34 cellular contexts compared by ENCODE assay signal in genomic region chr7:29649876-29650275, GRCh38.
"Had no signal": no experiment of that assay in that cellular context is flagged by ENCODE, and none has a peak within 500 bp of the region (broad histone marks: within the 10 kb centered on the region; RNA-seq: fewer than 3 reads in every experiment).

No MANE protein-coding gene starts in this region.

- H3K4me3 ChIP-seq: MG63 had no signal

- H3K27ac ChIP-seq: KMS-11 had no signal

- DNase-seq: Karpas-422, Kasumi-1, KBM-7, KG1, MG63, MM.1S, MV-4-11, NCI-H1048, NCI-H1092, NCI-H1092 treated with DMSO at 0.1 percent for 48 hours, NCI-H1105, NCI-H1105 treated with DMSO at 0.1 percent for 48 hours, NCI-H1417 treated with DMSO at 0.1 percent for 48 hours, NCI-H1436, NCI-H1436 treated with DMSO at 0.1 percent for 48 hours, NCI-H146, NCI-H1694, NCI-H1694 treated with DMSO at 0.1 percent for 48 hours, NCI-H187, NCI-H187 treated with DMSO at 0.1 percent for 48 hours, NCI-H1930, NCI-H2029, NCI-H2029 treated with DMSO at 0.1 percent for 48 hours, NCI-H2081, NCI-H2081 treated with DMSO at 0.1 percent for 48 hours, NCI-H2107, NCI-H2171, NCI-H2171 treated with DMSO at 0.1 percent for 48 hours, NCI-H2227 treated with DMSO at 0.1 percent for 48 hours, NCI-H226, NCI-H345, NCI-H446, NCI-H446 treated with DMSO at 0.1 percent for 48 hours had no signal

- H3K4me2 ChIP-seq: KMS-11 had no signal

- H3K36me3 ChIP-seq: MG63 had no signal

- H3K27me3 ChIP-seq: MG63 had no signal

- H3K9me3 ChIP-seq: MG63 had no signal

- H3K9ac ChIP-seq: KMS-11 had no signal
